Comparison of ENCODE assay signal across 17 cellular contexts in the genomic region with DNA sequence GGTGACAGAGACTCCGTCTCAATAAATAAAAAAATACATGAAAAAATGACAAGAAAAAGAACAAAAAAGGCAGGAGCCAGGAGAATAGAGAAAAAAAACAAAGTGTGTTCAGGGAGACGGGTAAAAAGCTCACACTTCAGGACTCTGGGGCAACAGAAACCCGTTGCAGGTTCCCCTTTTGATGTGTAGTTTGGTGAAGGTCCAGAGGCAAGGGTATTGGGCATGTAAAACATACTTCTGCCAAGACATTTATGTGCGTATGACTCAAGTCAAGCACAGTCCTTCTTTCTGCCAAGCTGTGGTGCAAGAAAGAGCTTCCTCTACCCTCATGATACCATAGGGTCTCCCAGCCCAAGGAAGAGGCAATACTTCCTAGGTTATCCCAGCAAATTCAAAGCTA. TPM values are rescaled to one million over a fixed set of nuclear protein-coding genes. Genes with fewer than 3 reads are reported as not detected.
A peak's percentile ranks its signal among the peaks of the same experiment; 100 is the strongest.
DNase-seq lines count a peak whose midpoint lies in the region; ATAC-seq and TF ChIP-seq lines count a peak whose summit lies in the region.
"Had no signal": no experiment of that assay in that cellular context is flagged by ENCODE, and none has a peak within 500 bp of the region (broad histone marks: within the 10 kb centered on the region; RNA-seq: fewer than 3 reads in every experiment).

No MANE protein-coding gene starts in this region.

- H3K36me3 ChIP-seq in breast epithelium (no peaks in the 10 kb centered on the region), OCI-LY7 (ENCODE audit: insufficient read depth, low read length) (no peaks in the 10 kb centered on the region), endodermal cell (ENCODE audit: control insufficient read depth, insufficient read depth, low read length) (no peaks in the 10 kb centered on the region), left lung (no peaks in the 10 kb centered on the region)
- H3K36me3 ChIP-seq: SJCRH30 had no signal

- DNase-seq in MCF 10A (ENCODE audit: unreplicated experiment) (peak; percentile 19), breast epithelium (ENCODE audit: low spot score in 2 of 2) (no peak), OCI-LY7 (ENCODE audit: low spot score) (no peak), endodermal cell (no peak), hippocampal formation (lab: John Stamatoyannopoulos, UW) (no peak), left lung (no peak), foreskin keratinocyte (no peak)
- DNase-seq: C1 segment of cervical spinal cord, GDM1, NCI-H1048, NCI-H2081 treated with DMSO at 0.1 percent for 48 hours, NCI-H510A treated with DMSO at 0.1 percent for 48 hours, SJCRH30 had no signal

- H3K27ac Mint-ChIP-seq in MCF 10A (ENCODE audit: low read depth, unreplicated experiment) (no peak overlapping the region), endodermal cell (peak overlapping the region; percentile 80)

- no peaks in the 10 kb centered on the region for H3K9me2 ChIP-seq in OCI-LY7 (ENCODE audit: insufficient read depth, low read length)

- 73 to 79% methylated on average over 3 to 4 of the region's 4 CpGs for WGBS in endodermal cell (ENCODE audit: insufficient coverage in 1 of 2, insufficient read length in 1 of 2), 2 experiments

- H3K27me3 ChIP-seq in breast epithelium: no peaks in the 10 kb centered on the region
- H3K27me3 ChIP-seq in endodermal cell (ENCODE audit: control insufficient read depth, insufficient read depth, low read length, poor library complexity, severe bottlenecking): no peaks in the 10 kb centered on the region
- no peaks in the 10 kb centered on the region for H3K27me3 ChIP-seq in left lung
- peaks cover 4% of the 10 kb centered on the region for H3K27me3 ChIP-seq in foreskin keratinocyte
- H3K27me3 ChIP-seq: SJCRH30 had no signal

- H3K9me3 Mint-ChIP-seq in MCF 10A (ENCODE audit: unreplicated experiment) (no peaks in the 10 kb centered on the region), endodermal cell (peaks cover 2% of the 10 kb centered on the region)

- H3K4me3 Mint-ChIP-seq in MCF 10A (ENCODE audit: unreplicated experiment) (no peak overlapping the region), endodermal cell (no peak overlapping the region)

- BruUV-seq in MCF 10A (replicated peaks; lab: Mats Ljungman, UMichigan) (no TSS peak), OCI-LY7 (replicated peaks; lab: Mats Ljungman, UMichigan) (no TSS peak)

- peak overlapping the region; percentile 49; the same call in 1 of the 2 replicates for H2AFZ ChIP-seq in OCI-LY7 (ENCODE audit: low read length)

- H3K79me2 ChIP-seq in OCI-LY7 (ENCODE audit: insufficient read depth, low read depth, low read length): no peaks in the 10 kb centered on the region

- no peak for ATAC-seq in left lung
- no peak for ATAC-seq in GM21717 (IDR thresholded peaks at IDR 0.05; ENCODE audit: unreplicated experiment)
- no peak for ATAC-seq in foreskin keratinocyte
- ATAC-seq: GM12878 had no signal

- CTCF ChIA-PET in MCF 10A (lab: Yijun Ruan, JAX): interaction anchor here (0.6 to 1.1 kb wide), 4 partner anchors 102 to 373 kb away, joined by 3 to 6 read pairs (median 4); no protein-coding TSS in a partner anchor
- CTCF ChIA-PET in OCI-LY7 (lab: Charles Lee; ENCODE audit: unreplicated experiment): no interaction called here

- H3K27ac ChIP-seq in breast epithelium (no peak overlapping the region), OCI-LY7 (ENCODE audit: low read depth, low read length, poor library complexity, severe bottlenecking) (no peak overlapping the region), endodermal cell (ENCODE audit: low read depth, low read length) (no peak overlapping the region), left lung (no peak overlapping the region), foreskin keratinocyte (no peak overlapping the region)
- H3K27ac ChIP-seq: SJCRH30 had no signal

- H3K9me3 ChIP-seq in breast epithelium: no peaks in the 10 kb centered on the region
- no peaks in the 10 kb centered on the region for H3K9me3 ChIP-seq in OCI-LY7 (ENCODE audit: low read length)
- peaks cover 9% of the 10 kb centered on the region for H3K9me3 ChIP-seq in endodermal cell (ENCODE audit: control insufficient read depth, low read length)
- no peaks in the 10 kb centered on the region for H3K9me3 ChIP-seq in left lung
- H3K9me3 ChIP-seq: SJCRH30 had no signal

- POLR2A ChIA-PET in MCF 10A (lab: Yijun Ruan, JAX) (no interaction called here), OCI-LY7 (lab: Charles Lee) (interaction anchor here (0.6 kb wide), 1 partner anchor 94 kb away, joined by 3 read pairs; no protein-coding TSS in a partner anchor)

- TF ChIP-seq CTCF in MCF 10A (IDR thresholded peaks at IDR 0.05; ENCODE audit: unreplicated experiment): no peak
- no peak for TF ChIP-seq CTCF in breast epithelium (IDR thresholded peaks at IDR 0.05)
- TF ChIP-seq CTCF in OCI-LY7 (conservative IDR thresholded peaks at IDR 0.05; ENCODE audit: low read length): no peak
- no peak for TF ChIP-seq CTCF in endodermal cell (conservative IDR thresholded peaks at IDR 0.05)
- no peak for TF ChIP-seq CTCF in left lung (IDR thresholded peaks at IDR 0.05)
- no peak for TF ChIP-seq CTCF in foreskin keratinocyte (conservative IDR thresholded peaks at IDR 0.05)

- H4K20me1 ChIP-seq in OCI-LY7 (ENCODE audit: insufficient read depth, low read length): no peaks in the 10 kb centered on the region

- TF ChIP-seq POLR2A in breast epithelium (IDR thresholded peaks at IDR 0.05): no peak

- H3K27me3 Mint-ChIP-seq in MCF 10A (ENCODE audit: insufficient read depth, unreplicated experiment) (no peaks in the 10 kb centered on the region), endodermal cell (ENCODE audit: insufficient read depth) (no peaks in the 10 kb centered on the region)

- no peak overlapping the region for H3K4me3 ChIP-seq in breast epithelium
- no peak overlapping the region for H3K4me3 ChIP-seq in OCI-LY7 (ENCODE audit: low read depth, low read length, poor library complexity, severe bottlenecking)
- peak overlapping the region; percentile 65 for H3K4me3 ChIP-seq in endodermal cell (ENCODE audit: low read length)
- H3K4me3 ChIP-seq in left lung: no peak overlapping the region
- H3K4me3 ChIP-seq: GM12878, SJCRH30 had no signal

- H3K4me1 ChIP-seq in breast epithelium: no peaks in the 10 kb centered on the region
- H3K4me1 ChIP-seq in OCI-LY7 (ENCODE audit: insufficient read depth, low read length, poor library complexity, severe bottlenecking): peaks cover 3% of the 10 kb centered on the region
- peaks cover 5% of the 10 kb centered on the region for H3K4me1 ChIP-seq in endodermal cell (ENCODE audit: control insufficient read depth, insufficient read depth, low read length)
- H3K4me1 ChIP-seq in left lung: no peaks in the 10 kb centered on the region
- no peaks in the 10 kb centered on the region for H3K4me1 ChIP-seq in foreskin keratinocyte

- H3K9ac ChIP-seq in endodermal cell (ENCODE audit: extremely low read depth, low read length, poor library complexity, severe bottlenecking): peak overlapping the region; percentile 11

- no peak overlapping the region for H3K4me2 ChIP-seq in OCI-LY7 (ENCODE audit: low read length)

- H3K4me1 Mint-ChIP-seq in MCF 10A (ENCODE audit: insufficient read depth, unreplicated experiment) (no peaks in the 10 kb centered on the region), endodermal cell (peaks cover 24% of the 10 kb centered on the region)

- no peaks in the 10 kb centered on the region for H3K36me3 Mint-ChIP-seq in MCF 10A (ENCODE audit: insufficient read depth, unreplicated experiment)
- H3K36me3 Mint-ChIP-seq in endodermal cell (ENCODE audit: low read depth): no peaks in the 10 kb centered on the region

- intact Hi-C loops in MCF 10A (cut with micrococcal nuclease) (no loop called here), breast epithelium (cut with DNase I; ENCODE audit: low total_unique reads) (no loop called here), OCI-LY7 (cut with micrococcal nuclease; ENCODE audit: unreplicated experiment) (no loop called here), left lung (cut with DNase I) (no loop called here)

RNA-seq across cellular contexts. Expression of a gene that starts 33.4 kb away (rescaled TPM):
- total RNA-seq in MCF 10A (2022) (not detected in 2 replicates), breast epithelium (under 1 TPM in 1 of 3 donors, not detected in 2; 0.32 TPM), OCI-LY7 (2022) (not detected in 2 replicates), endodermal cell (not detected), left lung (not detected), foreskin keratinocyte (not detected in 2 replicates)
- total RNA-seq in OCI-LY7 (2014; rRNA removed; shearing (Covaris generic)): not detected in 2 replicates
- not detected for polyA plus RNA-seq in endodermal cell (2013, experiment 1 of 2)
- not detected for polyA plus RNA-seq in endodermal cell (2013, experiment 2 of 2)
- polyA plus RNA-seq in foreskin keratinocyte: not detected in 2 replicates
- total RNA-seq: GM12878, LHCN-M2, RPMI7951, SJCRH30 had no signal
- polyA plus RNA-seq: GM12878 had no signal
